In the genomic region with DNA sequence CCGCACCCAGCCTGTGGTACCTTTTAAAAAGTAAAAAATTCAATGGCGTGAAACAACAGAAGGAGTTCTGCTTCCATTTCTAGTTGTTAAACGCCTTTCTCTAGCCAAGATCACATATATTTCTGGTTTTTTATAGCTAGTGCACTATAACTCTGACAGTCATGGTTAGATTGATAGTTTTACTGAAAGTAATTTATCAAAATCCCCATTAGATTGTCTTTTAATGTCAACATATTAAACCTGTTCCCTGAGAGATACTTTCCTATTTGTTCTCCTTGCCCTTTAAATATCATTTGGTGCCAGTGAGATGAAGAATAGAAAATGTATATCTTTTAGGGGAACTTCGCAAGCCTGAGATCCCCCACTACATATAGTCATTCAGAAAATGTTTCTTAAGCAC, we compare ENCODE assay signal across 12 cellular contexts. TPM values are rescaled to one million over a fixed set of nuclear protein-coding genes. Genes with fewer than 3 reads are reported as not detected.
DNase-seq lines count a peak whose midpoint lies in the region; ATAC-seq and TF ChIP-seq lines count a peak whose summit lies in the region.
"Had no signal": no experiment of that assay in that cellular context is flagged by ENCODE, and none has a peak within 500 bp of the region (broad histone marks: within the 10 kb centered on the region; RNA-seq: fewer than 3 reads in every experiment).

No MANE protein-coding gene starts in this region.

- ATAC-seq in PC-3 = no peak
- no peak for ATAC-seq in GM21825 (IDR thresholded peaks at IDR 0.05; ENCODE audit: unreplicated experiment)

- TF ChIP-seq CTCF in PC-3 (conservative IDR thresholded peaks at IDR 0.05; ENCODE audit: low read depth, low read length) (no peak), suprapubic skin (IDR thresholded peaks at IDR 0.05) (no peak), Calu3 (IDR thresholded peaks at IDR 0.05; ENCODE audit: unreplicated experiment) (no peak)

- H3K9me3 ChIP-seq in PC-3 (ENCODE audit: low read length) (no peaks in the 10 kb centered on the region), suprapubic skin (no peaks in the 10 kb centered on the region)
- H3K9me3 ChIP-seq in effector memory CD4-positive, alpha-beta T cell (ENCODE audit: control insufficient read depth, low read length) = no peaks in the 10 kb centered on the region
- H3K9me3 ChIP-seq: SJSA1 had no signal

- intact Hi-C loops in activated CD4-positive, alpha-beta T cell treated with anti-CD3 and anti-CD28 coated beads, Interleukin-2, amount 10 ng/mL, durations not matched to agents 24 days and 14 days (cut with micrococcal nuclease) = loop anchor here (2.0 kb wide), 2 partner anchors 14 to 122 kb away; a partner anchor contains a TSS
- intact Hi-C loops in PC-3 (cut with micrococcal nuclease) = no loop called here
- intact Hi-C loops in Calu3 (cut with micrococcal nuclease; ENCODE audit: unreplicated experiment) = no loop called here

- H3K9me3 Mint-ChIP-seq in activated CD4-positive, alpha-beta T cell treated with anti-CD3 and anti-CD28 coated beads, Interleukin-2, amount 10 ng/mL, durations not matched to agents 24 days and 14 days = no peaks in the 10 kb centered on the region
- no peaks in the 10 kb centered on the region for H3K9me3 Mint-ChIP-seq in Calu3 (ENCODE audit: low read depth, unreplicated experiment)

- peaks cover 96% of the 10 kb centered on the region for H3K79me2 ChIP-seq in PC-3 (ENCODE audit: low read length)

- no peak overlapping the region for H3K9ac ChIP-seq in PC-3 (ENCODE audit: low read length)
- H3K9ac ChIP-seq: GM23248 had no signal

- CTCF ChIA-PET in PC-3 (lab: Charles Lee) (no interaction called here), Calu3 (lab: Charles Lee) (no interaction called here)

- no peaks in the 10 kb centered on the region for H3K9me2 ChIP-seq in PC-3 (replicated peaks; ENCODE audit: low read length)

- WGBS in suprapubic skin = 94% methylated on average over 4 of the region's 4 CpGs

- H3K4me1 ChIP-seq in PC-3 (ENCODE audit: insufficient read depth, low read length) (peaks cover 84% of the 10 kb centered on the region), suprapubic skin (peaks cover 10% of the 10 kb centered on the region)
- peaks cover 61% of the 10 kb centered on the region for H3K4me1 ChIP-seq in effector memory CD4-positive, alpha-beta T cell (ENCODE audit: control insufficient read depth, insufficient read depth, low read length, poor library complexity, severe bottlenecking)

- peak overlapping the region; percentile 99 for H3K27ac Mint-ChIP-seq in activated CD4-positive, alpha-beta T cell treated with anti-CD3 and anti-CD28 coated beads, Interleukin-2, amount 10 ng/mL, durations not matched to agents 24 days and 14 days
- H3K27ac Mint-ChIP-seq in Calu3 (ENCODE audit: unreplicated experiment) = no peak overlapping the region

- H3K36me3 ChIP-seq in PC-3 (ENCODE audit: low read depth, low read length) = no peaks in the 10 kb centered on the region; the same call in none of the 2 replicates
- H3K36me3 ChIP-seq in effector memory CD4-positive, alpha-beta T cell (ENCODE audit: control insufficient read depth, insufficient read depth, low read length) = no peaks in the 10 kb centered on the region
- H3K36me3 ChIP-seq in suprapubic skin = no peaks in the 10 kb centered on the region

- no peak for TF ChIP-seq POLR2A in suprapubic skin (IDR thresholded peaks at IDR 0.05)

- no TSS peak for BruUV-seq in PC-3 (replicated peaks; lab: Mats Ljungman, UMichigan)
- BruUV-seq in Calu3 (replicated peaks; lab: Mats Ljungman, UMichigan) = no TSS peak

- H3K4me3 ChIP-seq in PC-3 (ENCODE audit: low read length) = no peak overlapping the region
- peak overlapping the region; percentile 31 for H3K4me3 ChIP-seq in effector memory CD4-positive, alpha-beta T cell (ENCODE audit: insufficient read depth, low read depth, low read length, poor library complexity, severe bottlenecking)
- H3K4me3 ChIP-seq in suprapubic skin = no peak overlapping the region
- H3K4me3 ChIP-seq: SJSA1 had no signal

- H3K36me3 Mint-ChIP-seq in activated CD4-positive, alpha-beta T cell treated with anti-CD3 and anti-CD28 coated beads, Interleukin-2, amount 10 ng/mL, durations not matched to agents 24 days and 14 days (ENCODE audit: low read depth) = peaks cover 51% of the 10 kb centered on the region
- no peaks in the 10 kb centered on the region for H3K36me3 Mint-ChIP-seq in Calu3 (ENCODE audit: insufficient read depth, unreplicated experiment)

- TF ChIP-seq EP300 in suprapubic skin (IDR thresholded peaks at IDR 0.05) = no peak

- H2AFZ ChIP-seq in PC-3 (ENCODE audit: low read length) = no peak overlapping the region
- H2AFZ ChIP-seq: GM23248 had no signal

- 0 out of 2 replicates have a peak overlapping the region, but pooled peaks have one; percentile 85 for H3K4me2 ChIP-seq in PC-3 (ENCODE audit: low read length)

- H4K20me1 ChIP-seq in PC-3 (ENCODE audit: low read length) = no peaks in the 10 kb centered on the region

- H3K27me3 Mint-ChIP-seq in activated CD4-positive, alpha-beta T cell treated with anti-CD3 and anti-CD28 coated beads, Interleukin-2, amount 10 ng/mL, durations not matched to agents 24 days and 14 days = no peaks in the 10 kb centered on the region
- H3K27me3 Mint-ChIP-seq in Calu3 (ENCODE audit: unreplicated experiment) = no peaks in the 10 kb centered on the region

- H3K27me3 ChIP-seq in PC-3 (ENCODE audit: low read length) (no peaks in the 10 kb centered on the region), suprapubic skin (no peaks in the 10 kb centered on the region)
- H3K27me3 ChIP-seq in effector memory CD4-positive, alpha-beta T cell (replicated peaks; ENCODE audit: control insufficient read depth, insufficient read depth, low read length, poor library complexity, severe bottlenecking) = no peaks in the 10 kb centered on the region
- H3K27me3 ChIP-seq: SJSA1 had no signal

- POLR2A ChIA-PET in PC-3 (lab: Charles Lee; ENCODE audit: unreplicated experiment) = no interaction called here

- H3K4me3 Mint-ChIP-seq in activated CD4-positive, alpha-beta T cell treated with anti-CD3 and anti-CD28 coated beads, Interleukin-2, amount 10 ng/mL, durations not matched to agents 24 days and 14 days = peak overlapping the region; percentile 77
- no peak overlapping the region for H3K4me3 Mint-ChIP-seq in Calu3 (ENCODE audit: low read depth, unreplicated experiment)

- peaks cover 21% of the 10 kb centered on the region for H3F3A ChIP-seq in PC-3 (ENCODE audit: low read length, unreplicated experiment)

- H3K27ac ChIP-seq in PC-3 (ENCODE audit: low read length) = peak overlapping the region; percentile 99
- H3K27ac ChIP-seq in effector memory CD4-positive, alpha-beta T cell (ENCODE audit: insufficient read depth, low read length, poor library complexity, severe bottlenecking) = peak overlapping the region; percentile 97
- peak overlapping the region; percentile 19 for H3K27ac ChIP-seq in suprapubic skin

- no peak for DNase-seq in activated CD4-positive, alpha-beta T cell treated with anti-CD3 and anti-CD28 coated beads, Interleukin-2, amount 10 ng/mL, durations not matched to agents 24 days and 14 days
- no peak for DNase-seq in activated CD4-positive, alpha-beta T cell treated with anti-CD3 and anti-CD28 coated beads for 4 hours
- DNase-seq in PC-3 = no peak
- no peak for DNase-seq in effector memory CD4-positive, alpha-beta T cell
- no peak for DNase-seq in suprapubic skin (ENCODE audit: low spot score in 2 of 2)
- no peak for DNase-seq in Calu3
- DNase-seq in GM03348 (ENCODE audit: low spot score) = no peak
- DNase-seq: ACHN, GM23248, Kasumi-1 had no signal

- H3K4me1 Mint-ChIP-seq in activated CD4-positive, alpha-beta T cell treated with anti-CD3 and anti-CD28 coated beads, Interleukin-2, amount 10 ng/mL, durations not matched to agents 24 days and 14 days = peaks cover 78% of the 10 kb centered on the region
- peaks cover 49% of the 10 kb centered on the region for H3K4me1 Mint-ChIP-seq in Calu3 (ENCODE audit: low read depth, unreplicated experiment)

RNA-seq across cellular contexts. Expression of a gene that starts 7.3 kb away (rescaled TPM):
- total RNA-seq in activated CD4-positive, alpha-beta T cell treated with anti-CD3 and anti-CD28 coated beads, Interleukin-2, amount 10 ng/mL, durations not matched to agents 24 days and 14 days = 156 and 157 TPM in 2 replicates
- total RNA-seq in PC-3 (2014; rRNA removed) (48.1 and 51.0 TPM in 2 replicates), suprapubic skin (10 to 100 TPM; 17.0 to 32.2 (median 28.0) TPM), Calu3 (2022) (12.8 and 13.7 TPM in 2 replicates)

Comparison
In these comparisons a context has a peak if more than half of its experiments do, and no peak if none do; other contexts are left out.
1. H3K27ac ChIP-seq: peak in every context shown above with its lines; median percentile 99 in PC-3; 97 in effector memory CD4-positive, alpha-beta T cell; 19 in suprapubic skin.